ENCODE assay signal across 13 cellular contexts in the genomic region with DNA sequence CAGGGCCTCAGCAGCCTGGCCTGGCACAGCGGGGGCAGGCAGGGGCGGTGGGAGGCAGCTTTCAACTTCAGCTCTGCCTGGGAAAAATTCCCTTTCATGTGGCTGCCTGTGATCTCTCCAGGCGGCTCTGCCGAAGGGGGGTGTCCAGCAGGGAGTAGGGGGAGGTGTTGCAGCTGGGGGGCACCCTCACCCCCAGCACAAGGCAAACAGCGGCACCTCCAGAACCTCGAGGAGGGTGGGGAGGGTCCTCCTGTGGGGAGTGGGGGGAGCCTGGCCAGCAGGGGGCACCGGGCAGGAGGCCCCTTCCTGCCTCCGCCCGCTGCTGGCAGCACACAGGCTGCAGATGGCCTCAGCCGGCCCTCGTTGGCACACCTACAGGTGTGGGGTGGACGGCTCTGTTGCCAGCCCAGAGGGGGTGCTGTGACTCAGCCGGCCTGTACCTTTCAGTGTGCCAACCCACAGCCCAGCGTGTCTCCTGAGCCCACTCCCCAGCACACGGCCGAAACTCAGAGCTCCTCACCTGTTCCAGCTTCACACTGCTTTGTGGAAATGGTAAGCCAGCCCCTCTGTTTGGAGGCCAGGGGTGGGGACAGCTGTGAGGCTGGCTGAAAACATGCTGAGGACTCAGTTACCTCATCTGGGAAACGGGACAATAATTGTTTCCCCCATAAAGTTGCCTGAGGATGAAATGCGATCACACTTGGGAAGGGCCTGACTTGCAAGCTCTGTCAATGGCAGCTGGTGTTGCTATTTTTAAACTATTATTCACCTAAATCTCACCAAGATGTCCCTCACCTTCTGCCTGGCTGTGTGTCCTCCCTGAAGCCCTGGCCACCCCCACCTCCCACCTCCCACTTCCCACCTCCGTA. TPM values are rescaled to one million over a fixed set of nuclear protein-coding genes. Genes with fewer than 3 reads are reported as not detected.
DNase-seq lines count a peak whose midpoint lies in the region; ATAC-seq, FAIRE-seq and TF ChIP-seq lines count a peak whose summit lies in the region.
"Had no signal": no experiment of that assay in that cellular context is flagged by ENCODE, and none has a peak within 500 bp of the region (broad histone marks: within the 10 kb centered on the region; RNA-seq: fewer than 3 reads in every experiment).

No MANE protein-coding gene starts in this region.

- CTCF ChIA-PET in GM12878 (lab: Yijun Ruan, JAX) = interaction anchor here (0.9 to 1.5 kb wide), 6 partner anchors 14 to 80 kb away, joined by 3 to 6 read pairs (median 4); no protein-coding TSS in a partner anchor

- TF ChIP-seq CTCF in GM12878 (IDR thresholded peaks at IDR 0.05 in 2 of 3, conservative IDR thresholded peaks at IDR 0.05 in 1 of 3; ENCODE audit: control insufficient read depth in 2 of 3, extremely low read depth in 1 of 3, insufficient read depth in 1 of 3, low read depth in 3 of 3, low read length in 3 of 3) = 0 out of 6 replicates have a peak, but pooled peaks of 1 of the 3 experiments have one; percentile 21
- no peak for TF ChIP-seq CTCF in thyroid gland (IDR thresholded peaks at IDR 0.05)

- RAD21 ChIA-PET in GM12878 (lab: Charles Lee; ENCODE audit: unreplicated experiment) = interaction anchor here (0.8 to 9.2 kb wide), 5 partner anchors 15 to 80 kb away, joined by 3 to 241 read pairs (median 3); no protein-coding TSS in a partner anchor

- H3K27ac ChIP-seq in GM12878 (ENCODE audit: control insufficient read depth, insufficient read depth) (no peak overlapping the region), thyroid gland (peak overlapping the region in 1 of 3 donors; percentile 23)
- H3K27ac ChIP-seq: C4-2B had no signal

- H3K4me1 ChIP-seq in GM12878 (ENCODE audit: control insufficient read depth, insufficient read depth, low read length) (peaks cover 12% of the 10 kb centered on the region), thyroid gland (peaks cover 11 to 33% of the 10 kb centered on the region in 2 donors)
- H3K4me1 ChIP-seq: HAP-1 had no signal

- H3K36me3 ChIP-seq in GM12878 (ENCODE audit: control insufficient read depth in 2 of 2, insufficient read depth in 2 of 2, low read length in 1 of 2) (peaks cover 26 to 37% of the 10 kb centered on the region in 2 experiments), thyroid gland (peaks cover 17 to 29% of the 10 kb centered on the region in 2 donors)
- H3K36me3 ChIP-seq: HAP-1 had no signal

- H3K4me3 Mint-ChIP-seq in stimulated activated naive CD8-positive, alpha-beta T cell treated with anti-CD3 and anti-CD28 coated beads, Interleukin-15, amount 100 ng/mL, for 72 hours = no peak overlapping the region

- TF ChIP-seq POLR2A in GM12878 (IDR thresholded peaks at IDR 0.05; ENCODE audit: low read depth, low read length) (peak; percentile 55; the same call in 1 of the 2 replicates), thyroid gland (IDR thresholded peaks at IDR 0.05) (no peak)

- H3K4me2 ChIP-seq in GM12878 (ENCODE audit: control insufficient read depth, insufficient read depth) = no peak overlapping the region

- POLR2A ChIA-PET in GM12878 (lab: Charles Lee) = interaction anchor here (0.7 kb wide), 1 partner anchor 13 kb away, joined by 3 read pairs; no protein-coding TSS in a partner anchor

- H3K9ac ChIP-seq in GM12878 (ENCODE audit: control insufficient read depth, insufficient read depth, low read length) = no peak overlapping the region

- no peaks in the 10 kb centered on the region for H3K9me3 Mint-ChIP-seq in stimulated activated naive CD8-positive, alpha-beta T cell treated with anti-CD3 and anti-CD28 coated beads, Interleukin-15, amount 100 ng/mL, for 72 hours

- H3K79me2 ChIP-seq in GM12878 (ENCODE audit: control insufficient read depth, insufficient read depth, low read length) = no peaks in the 10 kb centered on the region

- TF ChIP-seq EP300 in GM12878 (IDR thresholded peaks at IDR 0.05; ENCODE audit: borderline replicate concordance in 1 of 2, control insufficient read depth in 1 of 2, low read depth in 2 of 2, low read length in 2 of 2) = no peak

- peak; percentile 29 for ATAC-seq in stimulated activated naive CD8-positive, alpha-beta T cell treated with anti-CD3 and anti-CD28 coated beads, Interleukin-15, amount 100 ng/mL, for 72 hours
- no peak for ATAC-seq in stimulated activated naive CD8-positive, alpha-beta T cell treated with anti-CD3 and anti-CD28 coated beads, Interleukin-15, Interleukin-2, amounts not matched to agents 100 U/mL and 50 U/mL, for 24 hours
- ATAC-seq in GM12878 (no peak), left lobe of liver (peak; percentile 53), HG03039 (IDR thresholded peaks at IDR 0.05; ENCODE audit: unreplicated experiment) (no peak)

- BruUV-seq in GM12878 (replicated peaks; lab: Mats Ljungman, UMichigan) = no TSS peak

- DNase-seq in stimulated activated naive CD8-positive, alpha-beta T cell treated with anti-CD3 and anti-CD28 coated beads, Interleukin-15, amount 100 ng/mL, for 72 hours = no peak
- DNase-seq in stimulated activated naive CD8-positive, alpha-beta T cell treated with anti-CD3 and anti-CD28 coated beads, Interleukin-15, Interleukin-2, amounts not matched to agents 100 U/mL and 50 U/mL, for 24 hours = no peak
- DNase-seq in GM12878 (ENCODE audit: low read depth, low spot score) (no peak), left lobe of liver (ENCODE audit: low spot score) (no peak), CD1c-positive myeloid dendritic cell (ENCODE audit: extremely low spot score) (no peak), thyroid gland (no peak), NCI-H128 (lab: John Stamatoyannopoulos, UW; ENCODE audit: unreplicated experiment) (no peak)
- DNase-seq: activated CD4-positive, alpha-beta T cell treated with anti-CD3 and anti-CD28 coated beads for 48 hours; foreskin melanocyte had no signal

- in situ Hi-C loops in GM12878 (cut with MboI) = no loop called here

- 79% methylated on average over 15 of the region's 19 CpGs for WGBS in GM12878 (ENCODE audit: insufficient coverage, insufficient replicate concordance, low lambda C conversion rate, missing lambda C conversion rate)
- WGBS in thyroid gland, 2 donors = 57 to 80% methylated on average over 9 to 12 of the region's 19 CpGs

- H3K4me3 ChIP-seq in GM12878 (no peak overlapping the region), thyroid gland (replicated peaks in 1 of 3) (no peak overlapping the region)
- H3K4me3 ChIP-seq: HAP-1 had no signal

- H3K27ac Mint-ChIP-seq in stimulated activated naive CD8-positive, alpha-beta T cell treated with anti-CD3 and anti-CD28 coated beads, Interleukin-15, amount 100 ng/mL, for 72 hours = no peak overlapping the region

- H3K27me3 Mint-ChIP-seq in stimulated activated naive CD8-positive, alpha-beta T cell treated with anti-CD3 and anti-CD28 coated beads, Interleukin-15, amount 100 ng/mL, for 72 hours = no peaks in the 10 kb centered on the region

- intact Hi-C loops in GM12878 (cut with micrococcal nuclease; ENCODE audit: unreplicated experiment) = no loop called here
- intact Hi-C loops in thyroid gland (cut with DNase I) = loop anchor here (5.0 to 10.0 kb wide), 2 partner anchors 48 to 80 kb away; no protein-coding TSS in a partner anchor

- H2AFZ ChIP-seq in GM12878 (ENCODE audit: control insufficient read depth, low read depth, low read length) = no peak overlapping the region

- SMC1A ChIA-PET in GM12878 (lab: Charles Lee; ENCODE audit: uncharacterized antibody, unreplicated experiment) = interaction anchor here (1.0 to 2.8 kb wide), 4 partner anchors 14 to 50 kb away, joined by 3 to 17 read pairs (median 3); no protein-coding TSS in a partner anchor

- H3K27me3 ChIP-seq in GM12878 (replicated peaks in 1 of 2; ENCODE audit: control insufficient read depth in 2 of 2, insufficient read depth in 2 of 2, low read length in 1 of 2) (no peaks in the 10 kb centered on the region), thyroid gland (no peaks in the 10 kb centered on the region)

- peaks cover 34% of the 10 kb centered on the region for H3K4me1 Mint-ChIP-seq in stimulated activated naive CD8-positive, alpha-beta T cell treated with anti-CD3 and anti-CD28 coated beads, Interleukin-15, amount 100 ng/mL, for 72 hours

- H4K20me1 ChIP-seq in GM12878 (ENCODE audit: control insufficient read depth, insufficient read depth) = no peaks in the 10 kb centered on the region; the same call in 1 of the 2 replicates

- no peak for TF ChIP-seq RAD21 in GM12878 (IDR thresholded peaks at IDR 0.05; ENCODE audit: insufficient read depth, low read depth, low read length)

- no peak for FAIRE-seq in GM12878 (lab: Jason Lieb, UNC)
- FAIRE-seq: HTR-8/SVneo had no signal

- H3K9me3 ChIP-seq in GM12878 (replicated peaks; ENCODE audit: control insufficient read depth, insufficient read depth, low read length) (no peaks in the 10 kb centered on the region), thyroid gland (no peaks in the 10 kb centered on the region)
- H3K9me3 ChIP-seq: HAP-1 had no signal

TF ChIP-seq in GM12878, 131 proteins besides CTCF, POLR2A, EP300 and RAD21 (continues in another document):
- TF ChIP-seq ATF3 (IDR thresholded peaks at IDR 0.05; ENCODE audit: borderline replicate concordance, extremely low read depth, low read depth, low read length) = no peak

RNA-seq across cellular contexts. Expression of gene CXXC5, which starts 37.0 kb away (rescaled TPM):
- 37.6 and 40.4 TPM in 2 replicates for total RNA-seq in GM12878 (2013; cell fraction: nucleolus; rRNA removed)
- 71.4 and 90.8 TPM in 2 replicates for total RNA-seq in GM12878 (2014; rRNA removed)
- 24.9 and 26.8 TPM in 2 replicates for total RNA-seq in GM12878 (2014; rRNA removed; fragmentation: Illumina TruSeq; extraction: Trizol)
- total RNA-seq in GM12878 (2021) = 64.2 and 64.4 TPM in 2 replicates
- 17.9 TPM for polyA plus RNA-seq in GM12878 (2011; ENCODE audit: low read depth)
- polyA plus RNA-seq in GM12878 (2011; rRNA removed) = 55.4 and 57.5 TPM in 2 replicates
- 54.8 and 79.5 TPM in 2 replicates for polyA plus RNA-seq in GM12878 (2011; cell fraction: cytosol; rRNA removed)
- polyA plus RNA-seq in GM12878 (2011; cell fraction: nucleus; rRNA removed) = 43.4 and 55.0 TPM in 2 replicates
- polyA plus RNA-seq in GM12878 (2012) = 31.3 and 43.2 TPM in 2 replicates
- polyA plus RNA-seq in GM12878 (2014; fragmentation: Illumina TruSeq; extraction: Trizol) = 25.6 and 36.0 TPM in 2 replicates
- polyA plus RNA-seq in GM12878 (2014; fragmentation: Nextera tagmentation; extraction: Ambion mirVana) = 1 to 10 TPM; 1.8 to 6.0 TPM
- 59.1 and 68.6 TPM in 2 replicates for polyA plus RNA-seq in GM12878 (2014; rRNA removed)
- polyA plus RNA-seq in GM12878 (2016; fragmentation: Nextera tagmentation; extraction: Ambion mirVana) = 10 to 100 TPM; 33.8 to 45.4 TPM
- 32.3 and 76.6 TPM in 2 replicates for polyA minus RNA-seq in GM12878 (2011; rRNA and poly(A)+ RNA removed)
- 19.3 and 41.6 TPM in 2 replicates for polyA minus RNA-seq in GM12878 (2011; cell fraction: cytosol; rRNA and poly(A)+ RNA removed)
- polyA minus RNA-seq in GM12878 (2011; cell fraction: nucleus; rRNA and poly(A)+ RNA removed) = 25.8 and 43.7 TPM in 2 replicates
- total RNA-seq in left lobe of liver = 64.0 TPM
- total RNA-seq in thyroid gland = 10 to 100 TPM; 52.3 to 81.8 (median 62.6) TPM

Comparison
In these comparisons a context has a peak if more than half of its experiments do, and no peak if none do; other contexts are left out.
1. ATAC-seq: peak in stimulated activated naive CD8-positive, alpha-beta T cell treated with anti-CD3 and anti-CD28 coated beads, Interleukin-15, amount 100 ng/mL, for 72 hours (single experiment) and left lobe of liver (single experiment); none in stimulated activated naive CD8-positive, alpha-beta T cell treated with anti-CD3 and anti-CD28 coated beads, Interleukin-15, Interleukin-2, amounts not matched to agents 100 U/mL and 50 U/mL, for 24 hours (single experiment), GM12878 (single experiment) and HG03039 (single experiment).